1 cellular context compared by ENCODE assay signal in genomic region chr6:14119764-14120163, GRCh38.
TF ChIP-seq lines count a peak whose summit lies in the region.

No MANE protein-coding gene starts in this region.

TF ChIP-seq in GM12878, 131 proteins besides CTCF, POLR2A, EP300 and RAD21 (continued from another document):
- TF ChIP-seq ZNF592 (IDR thresholded peaks at IDR 0.05) (no peak), MTA2 (IDR thresholded peaks at IDR 0.05; ENCODE audit: low read depth) (peak; percentile 24; the same call in 1 of the 2 replicates), SKIL (IDR thresholded peaks at IDR 0.05; ENCODE audit: low read depth, poor library complexity, severe bottlenecking) (no peak), POU2F2 (IDR thresholded peaks at IDR 0.05; ENCODE audit: borderline replicate concordance, low read depth, low read length) (no peak), STAT3 (IDR thresholded peaks at IDR 0.05; ENCODE audit: low read depth, low read length) (no peak), GATAD2B (conservative IDR thresholded peaks at IDR 0.05; ENCODE audit: low read depth) (no peak), RFX5 (IDR thresholded peaks at IDR 0.05; ENCODE audit: low read depth, low read length) (no peak), CHD2 (IDR thresholded peaks at IDR 0.05; ENCODE audit: borderline replicate concordance, low read depth, low read length) (0 out of 2 replicates have a peak, but pooled peaks have one; percentile 22), NFYA (IDR thresholded peaks at IDR 0.05; ENCODE audit: borderline replicate concordance, low read depth, low read length) (no peak), EGR1 (IDR thresholded peaks at IDR 0.05; ENCODE audit: borderline replicate concordance in 1 of 2, low read depth in 2 of 2, low read length in 2 of 2) (no peak), WRNIP1 (IDR thresholded peaks at IDR 0.05; ENCODE audit: borderline replicate concordance, low read depth, low read length) (no peak), POLR2AphosphoS5 (IDR thresholded peaks at IDR 0.05; ENCODE audit: low read length) (peak; percentile 54), BCL3 (IDR thresholded peaks at IDR 0.05; ENCODE audit: borderline replicate concordance, insufficient read depth, low read depth, low read length, poor library complexity, severe bottlenecking) (no peak), NKRF (conservative IDR thresholded peaks at IDR 0.05) (peak; percentile 26; the same call in 1 of the 2 replicates), IKZF2 (IDR thresholded peaks at IDR 0.05) (peak in 1 of 2 experiments; percentile 25; a peak in 1 of 4 replicates), SIX5 (IDR thresholded peaks at IDR 0.05; ENCODE audit: low read depth, low read length, severe bottlenecking) (no peak), ATF7 (IDR thresholded peaks at IDR 0.05; ENCODE audit: low read depth) (peak; percentile 91), E2F4 (IDR thresholded peaks at IDR 0.05; ENCODE audit: low read depth, low read length) (no peak), ZBTB11 (CRISPR knock-in tag; IDR thresholded peaks at IDR 0.05) (no peak), ZNF687 (IDR thresholded peaks at IDR 0.05) (0 out of 2 replicates have a peak, but pooled peaks have one; percentile 20), YY1 (IDR thresholded peaks at IDR 0.05; ENCODE audit: low read depth, low read length) (no peak), HSF1 (IDR thresholded peaks at IDR 0.05; ENCODE audit: low read depth, low read length) (no peak), YBX1 (IDR thresholded peaks at IDR 0.05) (no peak), MLLT1 (IDR thresholded peaks at IDR 0.05) (no peak), EED (IDR thresholded peaks at IDR 0.05; ENCODE audit: low read depth) (no peak), BMI1 (IDR thresholded peaks at IDR 0.05; ENCODE audit: borderline replicate concordance) (0 out of 2 replicates have a peak, but pooled peaks have one; percentile 16), PAX8 (IDR thresholded peaks at IDR 0.05) (0 out of 2 replicates have a peak, but pooled peaks have one; percentile 27), DPF2 (IDR thresholded peaks at IDR 0.05) (0 out of 2 replicates have a peak, but pooled peaks have one; percentile 17), RELA (IDR thresholded peaks at IDR 0.05; ENCODE audit: borderline replicate concordance, partially characterized antibody) (no peak)
